In genomic region chr5:132487095-132487428, GRCh38 we compare ENCODE assay signal across 11 cellular contexts. TPM values are rescaled to one million over a fixed set of nuclear protein-coding genes. Genes with fewer than 3 reads are reported as not detected.
DNase-seq lines count a peak whose midpoint lies in the region; ATAC-seq and TF ChIP-seq lines count a peak whose summit lies in the region.
"Had no signal": no experiment of that assay in that cellular context is flagged by ENCODE, and none has a peak within 500 bp of the region (broad histone marks: within the 10 kb centered on the region; RNA-seq: fewer than 3 reads in every experiment).

No MANE protein-coding gene starts in this region.

- peak overlapping the region; percentile 94 for H3K4me3 Mint-ChIP-seq in activated naive CD4-positive, alpha-beta T cell treated with anti-CD3 and anti-CD28 coated beads, Interleukin-2, amount 50 U/mL, for 24 hours
- H3K4me3 Mint-ChIP-seq in activated T-cell treated with anti-CD3 and anti-CD28 coated beads, Interleukin-2, amount 50 U/mL, for 72 hours, result peak overlapping the region; percentile 94 to 95
- H3K4me3 Mint-ChIP-seq in type B pancreatic cell, result no peak overlapping the region

- no peak for ATAC-seq in activated T-cell treated with anti-CD3 and anti-CD28 coated beads, Interleukin-2, amount 50 U/mL, for 72 hours (replicated peaks in 1 of 2)
- no peak for ATAC-seq in HG02588 (IDR thresholded peaks at IDR 0.05; ENCODE audit: unreplicated experiment)
- ATAC-seq: esophagus mucosa had no signal

- no peaks in the 10 kb centered on the region for H3K27me3 ChIP-seq in mononuclear cell (ENCODE audit: insufficient read depth, low read length)

- TF ChIP-seq CTCF in type B pancreatic cell (conservative IDR thresholded peaks at IDR 0.05), result no peak

- peak overlapping the region; percentile 97 for H3K27ac Mint-ChIP-seq in activated naive CD4-positive, alpha-beta T cell treated with anti-CD3 and anti-CD28 coated beads, Interleukin-2, amount 50 U/mL, for 24 hours
- H3K27ac Mint-ChIP-seq in activated T-cell treated with anti-CD3 and anti-CD28 coated beads, Interleukin-2, amount 50 U/mL, for 72 hours, result peak overlapping the region; percentile 94
- H3K27ac Mint-ChIP-seq in type B pancreatic cell, result peak overlapping the region; percentile 31

- no peaks in the 10 kb centered on the region for H3K27me3 Mint-ChIP-seq in activated naive CD4-positive, alpha-beta T cell treated with anti-CD3 and anti-CD28 coated beads, Interleukin-2, amount 50 U/mL, for 24 hours
- no peaks in the 10 kb centered on the region for H3K27me3 Mint-ChIP-seq in activated T-cell treated with anti-CD3 and anti-CD28 coated beads, Interleukin-2, amount 50 U/mL, for 72 hours (ENCODE audit: low read depth)
- peaks cover 4% of the 10 kb centered on the region for H3K27me3 Mint-ChIP-seq in type B pancreatic cell

- H3K9me3 Mint-ChIP-seq in activated naive CD4-positive, alpha-beta T cell treated with anti-CD3 and anti-CD28 coated beads, Interleukin-2, amount 50 U/mL, for 24 hours, result no peaks in the 10 kb centered on the region
- H3K9me3 Mint-ChIP-seq in activated T-cell treated with anti-CD3 and anti-CD28 coated beads, Interleukin-2, amount 50 U/mL, for 72 hours, result no peaks in the 10 kb centered on the region
- no peaks in the 10 kb centered on the region for H3K9me3 Mint-ChIP-seq in type B pancreatic cell

- H3K4me1 Mint-ChIP-seq in activated naive CD4-positive, alpha-beta T cell treated with anti-CD3 and anti-CD28 coated beads, Interleukin-2, amount 50 U/mL, for 24 hours, result peaks cover 51% of the 10 kb centered on the region
- peaks cover 74% of the 10 kb centered on the region for H3K4me1 Mint-ChIP-seq in activated T-cell treated with anti-CD3 and anti-CD28 coated beads, Interleukin-2, amount 50 U/mL, for 72 hours (ENCODE audit: low read depth)
- no peaks in the 10 kb centered on the region for H3K4me1 Mint-ChIP-seq in type B pancreatic cell (ENCODE audit: unreplicated experiment)

- no peaks in the 10 kb centered on the region for H3K9me3 ChIP-seq in mononuclear cell (ENCODE audit: low read depth, low read length)

- H3K36me3 Mint-ChIP-seq in activated naive CD4-positive, alpha-beta T cell treated with anti-CD3 and anti-CD28 coated beads, Interleukin-2, amount 50 U/mL, for 24 hours, result peaks cover 55% of the 10 kb centered on the region
- H3K36me3 Mint-ChIP-seq in activated T-cell treated with anti-CD3 and anti-CD28 coated beads, Interleukin-2, amount 50 U/mL, for 72 hours (ENCODE audit: insufficient read depth in 2 of 2), result peaks cover 45 to 58% of the 10 kb centered on the region in 2 donors
- peaks cover 14% of the 10 kb centered on the region for H3K36me3 Mint-ChIP-seq in type B pancreatic cell

- no peak for DNase-seq in activated naive CD4-positive, alpha-beta T cell treated with anti-CD3 and anti-CD28 coated beads, Interleukin-2, amount 50 U/mL, for 16 hours
- no peak for DNase-seq in activated T-cell treated with anti-CD3 and anti-CD28 coated beads, Interleukin-2, amount 50 U/mL, for 72 hours
- no peak for DNase-seq in type B pancreatic cell (ENCODE audit: extremely low spot score, unreplicated experiment)
- DNase-seq in NCI-H187 (lab: John Stamatoyannopoulos, UW), result no peak
- no peak for DNase-seq in retina
- DNase-seq: NCI-H1694; stimulated activated naive CD4-positive, alpha-beta T cell treated with Interleukin-2 at 50 U/mL for 16 hours had no signal

- H3K4me3 ChIP-seq in mononuclear cell (ENCODE audit: low read length), result peak overlapping the region; percentile 100

- H3K4me1 ChIP-seq in mononuclear cell (ENCODE audit: insufficient read depth, low read length), result peaks cover 70% of the 10 kb centered on the region

RNA-seq across cellular contexts. Expression of gene IRF1, which starts 3.5 kb away (rescaled TPM):
- 100 to 1,000 TPM; 212 to 226 TPM for total RNA-seq in activated T-cell treated with anti-CD3 and anti-CD28 coated beads, Interleukin-2, amount 50 U/mL, for 72 hours
- total RNA-seq in mononuclear cell, result 655 TPM
- 50.1 and 77.4 TPM in 2 replicates for total RNA-seq in type B pancreatic cell (ENCODE audit: low replicate concordance)

RNA-seq across cellular contexts. Expression of gene IL5, which starts 56.3 kb away (rescaled TPM):
- 1 to 10 TPM; 1.3 to 2.1 TPM for total RNA-seq in activated T-cell treated with anti-CD3 and anti-CD28 coated beads, Interleukin-2, amount 50 U/mL, for 72 hours
- not detected for total RNA-seq in mononuclear cell
- not detected in 2 replicates for total RNA-seq in type B pancreatic cell (ENCODE audit: low replicate concordance)
- total RNA-seq: esophagus mucosa had no signal

Comparison
In these comparisons a context has a peak if more than half of its experiments do, and no peak if none do; other contexts are left out.
1. H3K27ac Mint-ChIP-seq: peak in every context shown above with its lines; median percentile 97 in activated naive CD4-positive, alpha-beta T cell treated with anti-CD3 and anti-CD28 coated beads, Interleukin-2, amount 50 U/mL, for 24 hours; 94 in activated T-cell treated with anti-CD3 and anti-CD28 coated beads, Interleukin-2, amount 50 U/mL, for 72 hours; 31 in type B pancreatic cell.